Comparison of ENCODE assay signal across 9 cellular contexts in genomic region chr1:119549719-119550141, GRCh38. TPM values are rescaled to one million over a fixed set of nuclear protein-coding genes. Genes with fewer than 3 reads are reported as not detected.
DNase-seq lines count a peak whose midpoint lies in the region; ATAC-seq, FAIRE-seq and TF ChIP-seq lines count a peak whose summit lies in the region.
"Had no signal": no experiment of that assay in that cellular context is flagged by ENCODE, and none has a peak within 500 bp of the region (broad histone marks: within the 10 kb centered on the region; RNA-seq: fewer than 3 reads in every experiment).

No MANE protein-coding gene starts in this region.

- no peaks in the 10 kb centered on the region for H3K23me2 ChIP-seq in H1 (ENCODE audit: low read depth, low read length)

- TF ChIP-seq POLR2A in H1 (IDR thresholded peaks at IDR 0.05; ENCODE audit: control extremely low read depth in 1 of 2, low read depth in 2 of 2, low read length in 2 of 2): no peak

- H3K9me3 Mint-ChIP-seq in T-helper 2 cell treated with Interferon-gamma antibody and Interleukin-4, amounts not matched to agents 5 μg/mL and 100 μg/mL, for 36 hours: no peaks in the 10 kb centered on the region

- H2AFZ ChIP-seq in Loucy (ENCODE audit: low read length) (no peak overlapping the region), H1 (ENCODE audit: low read length) (no peak overlapping the region; the same call in 1 of the 2 replicates)

- no peaks in the 10 kb centered on the region for H3K79me1 ChIP-seq in H1 (ENCODE audit: low read depth, low read length)

- H3K36me3 ChIP-seq in Loucy (ENCODE audit: insufficient read depth, low read length) (no peaks in the 10 kb centered on the region), H1 (ENCODE audit: control insufficient read depth in 2 of 4, insufficient read depth in 4 of 4, low read length in 3 of 4) (no peaks in the 10 kb centered on the region)

- no peaks in the 10 kb centered on the region for H3K4me1 ChIP-seq in Loucy (ENCODE audit: insufficient read depth, low read length, poor library complexity, severe bottlenecking)
- H3K4me1 ChIP-seq in H1 (replicated peaks in 1 of 4; ENCODE audit: control insufficient read depth in 3 of 4, insufficient read depth in 4 of 4, low read length in 3 of 4): no peaks in the 10 kb centered on the region

- no peaks in the 10 kb centered on the region for H3K9me3 ChIP-seq in Loucy (ENCODE audit: insufficient read depth, low read depth, low read length)
- H3K9me3 ChIP-seq in H1 (ENCODE audit: insufficient read depth in 2 of 2, low read depth in 1 of 2, low read length in 1 of 2): no peaks in the 10 kb centered on the region

- no peak overlapping the region for H2BK20ac ChIP-seq in H1 (ENCODE audit: low read length)

- POLR2A ChIA-PET in H1 (lab: Charles Lee; ENCODE audit: partially characterized antibody): no interaction called here

- DNase-seq in D721Med (ENCODE audit: insufficient read length, low spot score): no peak
- DNase-seq in RPMI7951 (ENCODE audit: low read depth): peak; percentile 69
- DNase-seq in H1 (ENCODE audit: low read depth in 1 of 2, low spot score in 2 of 2): peak; percentile 19 to 75
- peak; percentile 78 for DNase-seq in midbrain (lab: John Stamatoyannopoulos, UW)
- DNase-seq in T-helper 2 cell treated with Interferon-gamma antibody and Interleukin-4, amounts not matched to agents 5 μg/mL and 100 μg/mL, for 36 hours (ENCODE audit: low spot score): no peak

- no peak overlapping the region for H2BK5ac ChIP-seq in H1 (ENCODE audit: low read depth, low read length)

- WGBS in H1 (ENCODE audit: extremely low coverage in 1 of 2, insufficient coverage in 1 of 2, insufficient read length in 1 of 2, insufficient replicate concordance in 2 of 2, low coverage in 1 of 2, low lambda C conversion rate in 2 of 2, missing lambda C conversion rate in 1 of 2), 2 experiments: 41% methylated on average over 5 of the region's 5 CpGs; no CpG with 5 or more reads in 1 of the 2 experiments

- H3K56ac ChIP-seq in H1 (replicated peaks; ENCODE audit: insufficient read length, low read depth, low read length): no peak overlapping the region

- no peak overlapping the region for H3K4me3 ChIP-seq in Loucy (ENCODE audit: low read length, poor library complexity, severe bottlenecking)
- H3K4me3 ChIP-seq in H1 (ENCODE audit: extremely low read depth in 1 of 4, insufficient read depth in 2 of 4, low read depth in 3 of 4, low read length in 4 of 4): no peak overlapping the region

- H4K91ac ChIP-seq in H1 (replicated peaks; ENCODE audit: insufficient read length, low read length): no peak overlapping the region

- H3K4me2 ChIP-seq in Loucy (ENCODE audit: low read depth, low read length, poor library complexity, severe bottlenecking): no peak overlapping the region
- no peak overlapping the region for H3K4me2 ChIP-seq in H1 (ENCODE audit: insufficient read depth in 1 of 2, low read depth in 2 of 2, low read length in 2 of 2)

- H4K5ac ChIP-seq in H1 (ENCODE audit: insufficient read length, low read depth, low read length): no peak overlapping the region

- no peaks in the 10 kb centered on the region for H3K79me2 ChIP-seq in Loucy (ENCODE audit: insufficient read depth, low read length)
- H3K79me2 ChIP-seq in H1 (ENCODE audit: control insufficient read depth in 1 of 2, insufficient read depth in 2 of 2, low read length in 2 of 2): no peaks in the 10 kb centered on the region

- TF ChIP-seq RAD21 in H1 (IDR thresholded peaks at IDR 0.05 in 1 of 2, conservative IDR thresholded peaks at IDR 0.05 in 1 of 2; ENCODE audit: low read depth in 2 of 2, low read length in 2 of 2): peak; percentile 80 to 81

- CTCF ChIA-PET in H1 (lab: Charles Lee; ENCODE audit: partially characterized antibody): interaction anchor here (0.9 to 2.0 kb wide), 20 partner anchors 12 to 176 kb away, joined by 3 to 10 read pairs (median 3); partner anchors contain the start of gene ZNF697

- H3K36me3 Mint-ChIP-seq in T-helper 2 cell treated with Interferon-gamma antibody and Interleukin-4, amounts not matched to agents 5 μg/mL and 100 μg/mL, for 36 hours (ENCODE audit: low read depth): no peaks in the 10 kb centered on the region

- no peak overlapping the region for H2BK12ac ChIP-seq in H1 (ENCODE audit: low read depth, low read length)

- no peak overlapping the region for H3K14ac ChIP-seq in H1 (ENCODE audit: insufficient read length)

- H3K27me3 Mint-ChIP-seq in T-helper 2 cell treated with Interferon-gamma antibody and Interleukin-4, amounts not matched to agents 5 μg/mL and 100 μg/mL, for 36 hours (ENCODE audit: low read depth): no peaks in the 10 kb centered on the region

- no peak overlapping the region for H3K27ac ChIP-seq in H1 (ENCODE audit: low read depth, low read length)

- FAIRE-seq in D721Med (lab: Jason Lieb, UNC) (no peak), H1 (lab: Jason Lieb, UNC) (peak; percentile 63)

- H4K20me1 ChIP-seq in Loucy (ENCODE audit: insufficient read depth, low read length, poor library complexity, severe bottlenecking) (no peaks in the 10 kb centered on the region), H1 (replicated peaks in 1 of 2; ENCODE audit: control insufficient read depth in 1 of 2, insufficient read depth in 2 of 2, low read length in 2 of 2) (no peaks in the 10 kb centered on the region)

- no peak overlapping the region for H2BK120ac ChIP-seq in H1 (replicated peaks; ENCODE audit: low read depth, low read length)

- H3K4me1 Mint-ChIP-seq in T-helper 2 cell treated with Interferon-gamma antibody and Interleukin-4, amounts not matched to agents 5 μg/mL and 100 μg/mL, for 36 hours (ENCODE audit: low read depth): no peaks in the 10 kb centered on the region

- H3K4ac ChIP-seq in H1 (replicated peaks; ENCODE audit: insufficient read length, low read depth, low read length): no peak overlapping the region

- no peak overlapping the region for H2BK15ac ChIP-seq in H1 (ENCODE audit: low read length)

- H3K27me3 ChIP-seq in Loucy (ENCODE audit: insufficient read depth, low read length, poor library complexity, severe bottlenecking) (no peaks in the 10 kb centered on the region), H1 (replicated peaks in 1 of 4; ENCODE audit: control insufficient read depth in 3 of 4, extremely low read depth in 1 of 4, insufficient read depth in 3 of 4, low read length in 3 of 4) (no peaks in the 10 kb centered on the region)

- H3K9ac ChIP-seq in Loucy (ENCODE audit: low read depth, low read length, poor library complexity, severe bottlenecking): no peak overlapping the region
- no peak overlapping the region for H3K9ac ChIP-seq in H1 (replicated peaks in 1 of 4; ENCODE audit: extremely low read depth in 1 of 4, low read depth in 3 of 4, low read length in 3 of 4)

- peak; percentile 63 for ATAC-seq in GM19463 (IDR thresholded peaks at IDR 0.05; ENCODE audit: unreplicated experiment)
- no peak for ATAC-seq in HG03378 (IDR thresholded peaks at IDR 0.05; ENCODE audit: unreplicated experiment)

- no peaks in the 10 kb centered on the region for H3F3A ChIP-seq in Loucy (ENCODE audit: low read depth)

- no peak for TF ChIP-seq EP300 in H1 (IDR thresholded peaks at IDR 0.05; ENCODE audit: borderline replicate concordance in 1 of 2, low read depth in 2 of 2, low read length in 2 of 2)

- no peak overlapping the region for H3K18ac ChIP-seq in H1 (ENCODE audit: extremely low read depth, low read length)

- H3K27ac Mint-ChIP-seq in T-helper 2 cell treated with Interferon-gamma antibody and Interleukin-4, amounts not matched to agents 5 μg/mL and 100 μg/mL, for 36 hours: no peak overlapping the region

- H4K8ac ChIP-seq in H1 (ENCODE audit: extremely low read depth, insufficient read depth, low read length): no peak overlapping the region

- no peak overlapping the region for H2AK5ac ChIP-seq in H1 (ENCODE audit: low read depth, low read length)

- no peak overlapping the region for H3K23ac ChIP-seq in H1 (ENCODE audit: insufficient read length)

- no peak overlapping the region for H3K4me3 Mint-ChIP-seq in T-helper 2 cell treated with Interferon-gamma antibody and Interleukin-4, amounts not matched to agents 5 μg/mL and 100 μg/mL, for 36 hours

- TF ChIP-seq CTCF in D721Med (IDR thresholded peaks at IDR 0.05; ENCODE audit: insufficient read depth, missing control alignments): peak; percentile 55
- peak; percentile 67 for TF ChIP-seq CTCF in Loucy (conservative IDR thresholded peaks at IDR 0.05; ENCODE audit: low read length)
- peak; percentile 56 to 77 (median 74) for TF ChIP-seq CTCF in H1 (IDR thresholded peaks at IDR 0.05; ENCODE audit: control extremely low read depth in 1 of 3, insufficient read depth in 1 of 3, low read depth in 1 of 3, low read length in 3 of 3)

- H3K9me2 ChIP-seq in Loucy (replicated peaks; ENCODE audit: low read depth, low read length): no peaks in the 10 kb centered on the region

TF ChIP-seq in H1, 55 proteins besides CTCF, POLR2A, EP300 and RAD21:
- TF ChIP-seq CREB1 (IDR thresholded peaks at IDR 0.05) (no peak), ASH2L (IDR thresholded peaks at IDR 0.05; ENCODE audit: low read length) (no peak), TAF1 (IDR thresholded peaks at IDR 0.05; ENCODE audit: low read depth, low read length) (no peak), RNF2 (IDR thresholded peaks at IDR 0.05; ENCODE audit: borderline replicate concordance, low read depth, low read length, missing control alignments, poor library complexity, severe bottlenecking) (no peak), BRCA1 (IDR thresholded peaks at IDR 0.05; ENCODE audit: low read depth, low read length) (no peak), FOSL1 (IDR thresholded peaks at IDR 0.05; ENCODE audit: insufficient read depth, low read depth, low read length) (no peak)
TF ChIP-seq in H1: peak in this region for 0.

RNA-seq across cellular contexts. Expression of gene HSD3B1, which starts 42.7 kb away (rescaled TPM):
- total RNA-seq in RPMI7951 (2014; rRNA removed; shearing (Covaris generic)): not detected in 2 replicates
- total RNA-seq in H1 (2021; fragmentation: NEBNext Ultra II Directional; extraction: Animal tissue kit (Norgen Biotek cat#: 25700)): not detected in 2 replicates
- polyA plus RNA-seq in H1 (2011; rRNA removed): not detected in 2 replicates
- polyA plus RNA-seq in H1 (2011; cell fraction: cytosol; rRNA removed): not detected
- polyA plus RNA-seq in H1 (2011; cell fraction: nucleus; rRNA removed): not detected
- polyA plus RNA-seq in H1 (2012, experiment 1 of 2): not detected in 4 replicates
- polyA plus RNA-seq in H1 (2012, experiment 2 of 2): not detected
- polyA plus RNA-seq in H1 (2013, experiment 1 of 2): not detected
- polyA plus RNA-seq in H1 (2013, experiment 2 of 2): not detected
- polyA minus RNA-seq in H1 (2011; rRNA and poly(A)+ RNA removed): not detected in 2 replicates
- polyA minus RNA-seq in H1 (2011; cell fraction: cytosol; rRNA and poly(A)+ RNA removed): not detected
- not detected for polyA minus RNA-seq in H1 (2011; cell fraction: nucleus; rRNA and poly(A)+ RNA removed)
- total RNA-seq: T-helper 2 cell treated with Interferon-gamma antibody and Interleukin-4, amounts not matched to agents 100 ng/mL and 5 ng/mL, for 36 hours had no signal

Comparison
In these comparisons a context has a peak if more than half of its experiments do, and no peak if none do; other contexts are left out.
1. DNase-seq: peak in RPMI7951 (single experiment), H1 (2 of 2) and midbrain (single experiment); none in D721Med (single experiment) and T-helper 2 cell treated with Interferon-gamma antibody and Interleukin-4, amounts not matched to agents 5 μg/mL and 100 μg/mL, for 36 hours (single experiment).
2. Peak in every context shown above with its lines, with median percentiles within 50 percentile points of each other: CTCF ChIP-seq.